ENCODE assay signal across 13 cellular contexts in the genomic region with DNA sequence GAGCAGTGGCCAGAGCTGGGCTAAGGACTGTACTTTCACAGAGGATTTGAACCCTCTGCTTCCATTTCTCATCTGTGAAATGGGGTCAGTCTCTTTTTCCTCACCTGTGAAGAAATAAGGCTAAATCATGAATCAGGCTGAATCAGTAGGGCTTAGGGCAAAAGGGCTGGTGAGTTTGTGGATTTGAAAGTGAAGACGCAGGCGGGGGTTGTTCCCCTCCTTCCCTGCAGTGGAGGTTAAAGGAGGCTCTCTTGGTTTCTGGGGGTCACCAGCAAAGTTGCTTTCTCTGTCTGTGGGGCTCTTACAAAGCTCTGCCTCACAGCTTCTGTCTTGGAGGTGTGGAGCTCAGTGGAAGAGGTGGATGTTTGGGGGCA. TPM values are rescaled to one million over a fixed set of nuclear protein-coding genes. Genes with fewer than 3 reads are reported as not detected.
DNase-seq lines count a peak whose midpoint lies in the region; ATAC-seq, FAIRE-seq and TF ChIP-seq lines count a peak whose summit lies in the region.
"Had no signal": no experiment of that assay in that cellular context is flagged by ENCODE, and none has a peak within 500 bp of the region (broad histone marks: within the 10 kb centered on the region; RNA-seq: fewer than 3 reads in every experiment).

No MANE protein-coding gene starts in this region.

- H3K36me3 ChIP-seq in bronchial epithelial cell (ENCODE audit: control insufficient read depth, insufficient read depth, low read length) (no peaks in the 10 kb centered on the region), mesenchymal stem cell (ENCODE audit: control insufficient read depth in 1 of 2, insufficient read depth in 2 of 2, low read depth in 1 of 2, low read length in 2 of 2) (peaks cover 24 to 26% of the 10 kb centered on the region in 2 experiments), thoracic aorta (no peaks in the 10 kb centered on the region)

- H4K8ac ChIP-seq in mesenchymal stem cell (ENCODE audit: low read length): no peak overlapping the region

- no peaks in the 10 kb centered on the region for H3K79me1 ChIP-seq in mesenchymal stem cell (replicated peaks; ENCODE audit: low read length, poor library complexity, severe bottlenecking)

- H2BK12ac ChIP-seq in mesenchymal stem cell (ENCODE audit: low read length in 2 of 2): peak overlapping the region in 1 of 2 experiments; percentile 34

- H3K4me2 ChIP-seq in mesenchymal stem cell (ENCODE audit: low read length, poor library complexity, severe bottlenecking): peak overlapping the region; percentile 11

- no peak overlapping the region for H2BK120ac ChIP-seq in mesenchymal stem cell (ENCODE audit: low read depth, low read length)

- H3K23ac ChIP-seq in mesenchymal stem cell (ENCODE audit: low read length in 2 of 2): no peak overlapping the region

- H2AFZ ChIP-seq in mesenchymal stem cell (ENCODE audit: low read depth, low read length): no peak overlapping the region

- peak overlapping the region; percentile 96 for H3K27ac ChIP-seq in mesenchymal stem cell (ENCODE audit: low read length, poor library complexity, severe bottlenecking)
- peak overlapping the region; percentile 88 to 95 for H3K27ac ChIP-seq in thoracic aorta

- peak overlapping the region; percentile 15 for H2BK15ac ChIP-seq in mesenchymal stem cell (ENCODE audit: low read depth, poor library complexity, severe bottlenecking)

- H3K27me3 ChIP-seq in bronchial epithelial cell (ENCODE audit: control insufficient read depth, insufficient read depth, low read length) (no peaks in the 10 kb centered on the region), mesenchymal stem cell (ENCODE audit: control insufficient read depth in 1 of 2, insufficient read depth in 1 of 2, low read length in 2 of 2) (no peaks in the 10 kb centered on the region), thoracic aorta (replicated peaks; ENCODE audit: insufficient read depth) (no peaks in the 10 kb centered on the region)

- no peak overlapping the region for H2AK5ac ChIP-seq in mesenchymal stem cell (ENCODE audit: low read length, severe bottlenecking)

- no peak for FAIRE-seq in bronchial epithelial cell (lab: Jason Lieb, UNC)

- WGBS in mesenchymal stem cell: 79% methylated on average over 2 of the region's 2 CpGs

- ATAC-seq in HG03095 (IDR thresholded peaks at IDR 0.05; ENCODE audit: unreplicated experiment) (peak; percentile 1), thoracic aorta (ENCODE audit: insufficient number of reproducible peaks, low FRiP score, low read depth) (no peak), HG03342 (IDR thresholded peaks at IDR 0.05; ENCODE audit: unreplicated experiment) (no peak), HG02885 (IDR thresholded peaks at IDR 0.05; ENCODE audit: poor library complexity, unreplicated experiment) (no peak), sciatic nerve (no peak)

- TF ChIP-seq CTCF in bronchial epithelial cell (IDR thresholded peaks at IDR 0.05; ENCODE audit: insufficient read depth, low read length, severe bottlenecking): no peak
- no peak for TF ChIP-seq CTCF in thoracic aorta (IDR thresholded peaks at IDR 0.05)

- no peak overlapping the region for H2BK5ac ChIP-seq in mesenchymal stem cell (ENCODE audit: low read depth, low read length, poor library complexity, severe bottlenecking)

- peak overlapping the region in 1 of 2 experiments; percentile 9 for H3K4ac ChIP-seq in mesenchymal stem cell (ENCODE audit: low read depth in 1 of 2, low read length in 2 of 2)

- H3K9ac ChIP-seq in mesenchymal stem cell (ENCODE audit: low read length): peak overlapping the region; percentile 40

- no peak overlapping the region for H3K4me3 ChIP-seq in bronchial epithelial cell (ENCODE audit: low read depth, low read length)
- peak overlapping the region in 1 of 2 experiments; percentile 85 for H3K4me3 ChIP-seq in mesenchymal stem cell (ENCODE audit: insufficient read depth in 1 of 2, low read depth in 1 of 2, low read length in 2 of 2)
- peak overlapping the region; percentile 20 for H3K4me3 ChIP-seq in thoracic aorta

- H3K4me1 ChIP-seq in mesenchymal stem cell (ENCODE audit: control insufficient read depth, insufficient read depth, low read depth, low read length): peaks cover 49% of the 10 kb centered on the region
- H3K4me1 ChIP-seq in thoracic aorta (ENCODE audit: control insufficient read depth in 1 of 2, low read depth in 2 of 2): peaks cover 52 to 81% of the 10 kb centered on the region in 2 donors

- DNase-seq in bronchial epithelial cell (ENCODE audit: low read depth) (peak; percentile 47), mesenchymal stem cell (no peak), thoracic aorta (ENCODE audit: low spot score) (no peak), NCI-H2029 (lab: John Stamatoyannopoulos, UW) (no peak), sciatic nerve (ENCODE audit: low spot score) (no peak)
- DNase-seq: activated CD4-positive, CD25-positive, alpha-beta regulatory T cell treated with anti-CD3 and anti-CD28 coated beads, Interleukin-2, amount 50 U/mL, for 72 hours; DMS79 treated with DMSO at 0.1 percent for 48 hours; erythroblast; NCI-H2107; stimulated activated CD4-positive, alpha-beta T cell treated with anti-CD3 and anti-CD28 coated beads, Interleukin-2, amount 100 ng/mL, for 24 hours had no signal

- H3K9me3 ChIP-seq in mesenchymal stem cell (ENCODE audit: control insufficient read depth, low read length) (no peaks in the 10 kb centered on the region), thoracic aorta (no peaks in the 10 kb centered on the region)

- intact Hi-C loops in sciatic nerve (cut with DNase I): no loop called here

- H4K91ac ChIP-seq in mesenchymal stem cell (ENCODE audit: low read length): no peak overlapping the region

- no peak overlapping the region for H3K14ac ChIP-seq in mesenchymal stem cell (ENCODE audit: low read length in 2 of 2)

- peak overlapping the region in 1 of 2 experiments; percentile 38 for H3K18ac ChIP-seq in mesenchymal stem cell (ENCODE audit: low read depth in 1 of 2, low read length in 2 of 2)

RNA-seq across cellular contexts. Expression of a gene that starts 17.6 kb away (rescaled TPM):
- total RNA-seq in bronchial epithelial cell: 17.1 and 33.3 TPM in 2 replicates
- polyA plus RNA-seq in mesenchymal stem cell (2013, experiment 1 of 2): 64.3 TPM
- 64.6 TPM for polyA plus RNA-seq in mesenchymal stem cell (2013, experiment 2 of 2)
- 100 to 1,000 TPM; 112 to 131 TPM for total RNA-seq in thoracic aorta
- total RNA-seq in sciatic nerve: 109 TPM

RNA-seq across cellular contexts. Expression of a gene that starts 40.7 kb away (rescaled TPM):
- total RNA-seq in bronchial epithelial cell (5,672 and 8,789 TPM in 2 replicates), thoracic aorta (1,000 to 10,000 TPM; 1,311 to 1,492 TPM), sciatic nerve (1,412 TPM)
- 3,588 TPM for polyA plus RNA-seq in mesenchymal stem cell (2013, experiment 1 of 2)
- polyA plus RNA-seq in mesenchymal stem cell (2013, experiment 2 of 2): 3,623 TPM
